ENCODE assay signal across 8 cellular contexts in genomic region chr6:38702471-38703397, GRCh38. TPM values are rescaled to one million over a fixed set of nuclear protein-coding genes. Genes with fewer than 3 reads are reported as not detected.
DNase-seq lines count a peak whose midpoint lies in the region; ATAC-seq lines count a peak whose summit lies in the region.

Gene GLO1, minus strand, starts transcription at chr6:38703145. Its CDS starts 91 bp downstream, at chr6:38703054.

- H3K36me3 Mint-ChIP-seq in immature natural killer cell, result peaks cover 8 to 19% (median 14%) of the 10 kb centered on the region in 3 donors

- H3K4me1 Mint-ChIP-seq in immature natural killer cell, result peaks cover 31 to 48% of the 10 kb centered on the region in 2 donors

- H3K27ac Mint-ChIP-seq in immature natural killer cell, result peak within 1 kb of the TSS; percentile 81 to 93 (median 90)

- peaks cover 5 to 12% (median 9%) of the 10 kb centered on the region in 3 donors for H3K27me3 Mint-ChIP-seq in immature natural killer cell (ENCODE audit: low read depth in 3 of 3)

- peak; percentile 99 for DNase-seq in AG08396 (ENCODE audit: low spot score)
- DNase-seq in NCI-H345 treated with DMSO at 0.1 percent for 48 hours (lab: John Stamatoyannopoulos, UW; ENCODE audit: unreplicated experiment), result peak; percentile 94
- peak; percentile 82 to 90 (median 86) for DNase-seq in activated CD4-positive, CD25-positive, alpha-beta regulatory T cell (lab: John Stamatoyannopoulos, UW)
- DNase-seq in central memory CD4-positive, alpha-beta T cell, result peak; percentile 94
- DNase-seq in immature natural killer cell, result peak; percentile 94
- peak; percentile 97 for DNase-seq in smooth muscle cell of the brain vasculature (ENCODE audit: low read depth, low spot score)

- H3K9me3 Mint-ChIP-seq in immature natural killer cell, result peaks cover 3 to 11% (median 8%) of the 10 kb centered on the region in 6 donors

- ATAC-seq in GM19023 (IDR thresholded peaks at IDR 0.05; ENCODE audit: unreplicated experiment) (peak; percentile 100), HG03280 (IDR thresholded peaks at IDR 0.05; ENCODE audit: unreplicated experiment) (peak; percentile 99)

- H3K4me3 Mint-ChIP-seq in immature natural killer cell, result peak within 1 kb of the TSS; percentile 90 to 95 (median 94)

RNA-seq across cellular contexts. Expression of gene GLO1, which starts in this region (rescaled TPM):
- polyA plus RNA-seq in immature natural killer cell, result 100 to 1,000 TPM in 2 of 3 donors, 10 to 100 TPM in 1; 87.1 to 186 (median 128) TPM

Comparison
In these comparisons a context has a peak if more than half of its experiments do, and no peak if none do; other contexts are left out.
1. Peak in every context shown above with its lines: DNase-seq and ATAC-seq.